ENCODE assay signal across 17 cellular contexts in the genomic region with DNA sequence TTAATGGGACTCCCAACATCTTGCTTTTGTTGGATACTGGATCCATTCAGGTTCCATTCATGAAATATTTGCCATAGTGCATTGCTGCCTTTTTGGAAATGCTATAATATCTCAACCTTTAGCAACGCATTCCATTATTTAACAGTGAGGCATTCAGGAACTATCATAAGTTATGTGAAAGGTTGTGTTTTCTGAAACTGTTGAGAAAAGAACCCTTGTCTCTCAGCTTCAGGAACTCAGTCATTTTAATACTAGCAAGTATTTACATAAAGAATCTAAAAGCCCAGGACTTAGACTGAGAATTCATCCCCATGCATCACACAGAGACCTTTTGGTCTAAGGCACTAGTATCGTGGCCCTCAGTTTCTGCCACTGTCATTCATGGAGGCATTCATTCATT.
"Had no signal": no experiment of that assay in that cellular context is flagged by ENCODE, and none has a peak within 500 bp of the region (broad histone marks: within the 10 kb centered on the region; RNA-seq: fewer than 3 reads in every experiment).

No MANE protein-coding gene starts in this region.

- H3K9me3 ChIP-seq: body of pancreas, gastroesophageal sphincter, heart right ventricle, left ventricle myocardium inferior, right atrium auricular region, stomach, upper lobe of left lung had no signal

- DNase-seq: activated B cell treated with CpG ODN at 0.5 μM for 24 hours; activated CD4-positive, alpha-beta memory T cell treated with anti-CD3 and anti-CD28 coated beads for 36 hours; activated CD4-positive, alpha-beta T cell treated with anti-CD3 and anti-CD28 coated beads for 4 hours; activated T-cell treated with anti-CD3 and anti-CD28 coated beads for 4 hours; amygdala; body of pancreas; caudate nucleus; heart right ventricle; kidney glomerular epithelial cell; left ventricle myocardium inferior; mammary epithelial cell; occipital lobe; stimulated activated CD4-positive, alpha-beta T cell treated with anti-CD3 and anti-CD28 coated beads, Interleukin-2, amount 100 ng/mL, for 24 hours; stomach; upper lobe of left lung had no signal

- H3K4me3 ChIP-seq: body of pancreas, gastroesophageal sphincter, heart right ventricle, left ventricle myocardium inferior, right atrium auricular region, stomach, upper lobe of left lung had no signal

- H3K27ac ChIP-seq: body of pancreas, gastroesophageal sphincter, heart right ventricle, left ventricle myocardium inferior, right atrium auricular region, stomach, upper lobe of left lung had no signal

- H3K4me1 ChIP-seq: gastroesophageal sphincter, stomach, upper lobe of left lung had no signal

- H3K36me3 ChIP-seq: gastroesophageal sphincter, heart right ventricle, left ventricle myocardium inferior, right atrium auricular region, stomach, upper lobe of left lung had no signal

- H3K27me3 ChIP-seq: body of pancreas, gastroesophageal sphincter, heart right ventricle, right atrium auricular region, stomach, upper lobe of left lung had no signal

- ATAC-seq: body of pancreas, gastroesophageal sphincter, heart right ventricle had no signal
